Comparison of ENCODE assay signal across 19 cellular contexts in the genomic region with DNA sequence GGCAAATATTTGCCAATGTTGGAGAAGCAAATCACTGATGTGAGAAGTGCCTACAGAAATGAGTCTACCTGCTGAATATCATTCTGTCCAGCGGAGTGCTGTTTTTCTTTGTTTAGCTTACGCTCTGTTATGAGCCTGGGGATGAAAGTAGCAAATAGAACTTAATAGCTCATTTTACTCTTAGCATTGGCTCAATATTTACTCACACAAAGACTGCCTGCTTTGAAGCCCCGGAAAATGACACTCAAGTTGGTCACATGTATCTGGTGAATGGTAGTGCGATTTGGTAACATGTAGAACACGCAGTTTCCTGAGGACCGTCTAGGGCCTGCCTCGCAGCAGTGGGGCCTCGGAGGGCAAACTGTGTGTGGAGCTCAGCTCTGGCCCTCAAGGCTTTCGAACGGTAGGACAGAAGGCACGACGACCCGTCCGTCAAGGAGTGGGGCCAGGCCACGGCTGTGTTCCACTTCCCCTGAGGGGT. TPM values are rescaled to one million over a fixed set of nuclear protein-coding genes. Genes with fewer than 3 reads are reported as not detected.
DNase-seq lines count a peak whose midpoint lies in the region; ATAC-seq lines count a peak whose summit lies in the region.
"Had no signal": no experiment of that assay in that cellular context is flagged by ENCODE, and none has a peak within 500 bp of the region (broad histone marks: within the 10 kb centered on the region; RNA-seq: fewer than 3 reads in every experiment).

No MANE protein-coding gene starts in this region.

- no peaks in the 10 kb centered on the region for H3K27me3 ChIP-seq in endocrine pancreas (ENCODE audit: control insufficient read depth, insufficient read depth, low read length)
- H3K27me3 ChIP-seq: MG63, right atrium auricular region, SJSA1 had no signal

- DNase-seq in activated naive CD4-positive, alpha-beta T cell treated with anti-CD3 and anti-CD28 coated beads, Interleukin-2, amount 50 U/mL, for 72 hours (ENCODE audit: low spot score in 2 of 2): no peak
- DNase-seq in activated naive CD4-positive, alpha-beta T cell treated with anti-CD3 and anti-CD28 coated beads, Interleukin-2, amount 10 ng/mL, durations not matched to agents 7 days and 5 days: no peak
- DNase-seq in NCI-H2196 (lab: John Stamatoyannopoulos, UW; ENCODE audit: unreplicated experiment): peak; percentile 51
- DNase-seq in stimulated activated naive B cell treated with anti-CD40 and anti-IgM and Interleukin-4, amounts not matched to agents 10 μg/mL and 1 μg/mL and 100 μg/mL, for 72 hours: no peak
- no peak for DNase-seq in GM19240 (ENCODE audit: insufficient read length, low spot score)
- no peak for DNase-seq in NCI-H526 treated with DMSO at 0.1 percent for 48 hours (lab: John Stamatoyannopoulos, UW)
- DNase-seq: ACHN; activated CD8-positive, alpha-beta memory T cell treated with anti-CD3 and anti-CD28 coated beads, Interleukin-2, amount 10 ng/mL, durations not matched to agents 7 days and 5 days; activated gamma-delta T cell; amygdala; GF-D8; kidney glomerular epithelial cell; MG63; NCI-H446 treated with DMSO at 0.1 percent for 48 hours; OCI-M1 had no signal

- no peak overlapping the region for H3K4me3 ChIP-seq in endocrine pancreas (ENCODE audit: control insufficient read depth, insufficient read depth, low read length)
- H3K4me3 ChIP-seq: MG63, right atrium auricular region, SJSA1 had no signal

- CTCF ChIA-PET in activated naive CD4-positive, alpha-beta T cell treated with anti-CD3 and anti-CD28 coated beads, Interleukin-2, amount 10 ng/mL, durations not matched to agents 7 days and 5 days (lab: Charles Lee): interaction anchor here (1.4 to 11.1 kb wide), 5 partner anchors 15 to 240 kb away, joined by 3 to 159 read pairs (median 6); partner anchors contain the start of gene TBC1D22A

- no peaks in the 10 kb centered on the region for H3K9me3 ChIP-seq in endocrine pancreas (ENCODE audit: control insufficient read depth, low read length)
- H3K9me3 ChIP-seq: MG63, right atrium auricular region, SJSA1 had no signal

- no peak overlapping the region for H3K4me3 Mint-ChIP-seq in activated naive CD4-positive, alpha-beta T cell treated with anti-CD3 and anti-CD28 coated beads, Interleukin-2, amount 10 ng/mL, durations not matched to agents 7 days and 5 days
- no peak overlapping the region for H3K4me3 Mint-ChIP-seq in stimulated activated naive B cell treated with anti-CD40 and anti-IgM and Interleukin-4, amounts not matched to agents 10 μg/mL and 1 μg/mL and 100 μg/mL, for 72 hours
- H3K4me3 Mint-ChIP-seq: activated CD8-positive, alpha-beta memory T cell treated with anti-CD3 and anti-CD28 coated beads, Interleukin-2, amount 10 ng/mL, durations not matched to agents 7 days and 5 days had no signal

- H3K27me3 Mint-ChIP-seq in activated naive CD4-positive, alpha-beta T cell treated with anti-CD3 and anti-CD28 coated beads, Interleukin-2, amount 10 ng/mL, durations not matched to agents 7 days and 5 days: no peaks in the 10 kb centered on the region
- no peaks in the 10 kb centered on the region for H3K27me3 Mint-ChIP-seq in stimulated activated naive B cell treated with anti-CD40 and anti-IgM and Interleukin-4, amounts not matched to agents 10 μg/mL and 1 μg/mL and 100 μg/mL, for 72 hours
- H3K27me3 Mint-ChIP-seq: activated CD8-positive, alpha-beta memory T cell treated with anti-CD3 and anti-CD28 coated beads, Interleukin-2, amount 10 ng/mL, durations not matched to agents 7 days and 5 days had no signal

- peaks cover 5 to 49% of the 10 kb centered on the region in 2 donors for H3K36me3 Mint-ChIP-seq in activated naive CD4-positive, alpha-beta T cell treated with anti-CD3 and anti-CD28 coated beads, Interleukin-2, amount 50 U/mL, for 72 hours
- H3K36me3 Mint-ChIP-seq in activated naive CD4-positive, alpha-beta T cell treated with anti-CD3 and anti-CD28 coated beads, Interleukin-2, amount 10 ng/mL, durations not matched to agents 7 days and 5 days: peaks cover 58% of the 10 kb centered on the region
- peaks cover 62 to 79% of the 10 kb centered on the region in 2 donors for H3K36me3 Mint-ChIP-seq in stimulated activated naive B cell treated with anti-CD40 and anti-IgM and Interleukin-4, amounts not matched to agents 10 μg/mL and 1 μg/mL and 100 μg/mL, for 72 hours

- H3K4me1 Mint-ChIP-seq in activated naive CD4-positive, alpha-beta T cell treated with anti-CD3 and anti-CD28 coated beads, Interleukin-2, amount 10 ng/mL, durations not matched to agents 7 days and 5 days: peaks cover 26% of the 10 kb centered on the region
- H3K4me1 Mint-ChIP-seq in stimulated activated naive B cell treated with anti-CD40 and anti-IgM and Interleukin-4, amounts not matched to agents 10 μg/mL and 1 μg/mL and 100 μg/mL, for 72 hours: peaks cover 44 to 74% of the 10 kb centered on the region in 2 donors

- H3K9me3 Mint-ChIP-seq in activated naive CD4-positive, alpha-beta T cell treated with anti-CD3 and anti-CD28 coated beads, Interleukin-2, amount 50 U/mL, for 72 hours: no peaks in the 10 kb centered on the region
- no peaks in the 10 kb centered on the region for H3K9me3 Mint-ChIP-seq in activated naive CD4-positive, alpha-beta T cell treated with anti-CD3 and anti-CD28 coated beads, Interleukin-2, amount 10 ng/mL, durations not matched to agents 7 days and 5 days
- H3K9me3 Mint-ChIP-seq in stimulated activated naive B cell treated with anti-CD40 and anti-IgM and Interleukin-4, amounts not matched to agents 10 μg/mL and 1 μg/mL and 100 μg/mL, for 72 hours: no peaks in the 10 kb centered on the region

- H3K27ac Mint-ChIP-seq in activated naive CD4-positive, alpha-beta T cell treated with anti-CD3 and anti-CD28 coated beads, Interleukin-2, amount 50 U/mL, for 72 hours: peak overlapping the region; percentile 4 to 6
- no peak overlapping the region for H3K27ac Mint-ChIP-seq in activated naive CD4-positive, alpha-beta T cell treated with anti-CD3 and anti-CD28 coated beads, Interleukin-2, amount 10 ng/mL, durations not matched to agents 7 days and 5 days
- peak overlapping the region; percentile 47 for H3K27ac Mint-ChIP-seq in stimulated activated naive B cell treated with anti-CD40 and anti-IgM and Interleukin-4, amounts not matched to agents 10 μg/mL and 1 μg/mL and 100 μg/mL, for 72 hours
- H3K27ac Mint-ChIP-seq: activated CD8-positive, alpha-beta memory T cell treated with anti-CD3 and anti-CD28 coated beads, Interleukin-2, amount 10 ng/mL, durations not matched to agents 7 days and 5 days had no signal

- H3K9ac ChIP-seq in endocrine pancreas (ENCODE audit: control insufficient read depth, insufficient read depth, low read length): peak overlapping the region; percentile 23

- no peaks in the 10 kb centered on the region for H3K4me1 ChIP-seq in endocrine pancreas (ENCODE audit: control insufficient read depth, insufficient read depth, low read length)

- H3K36me3 ChIP-seq in endocrine pancreas (ENCODE audit: control insufficient read depth, insufficient read depth, low read length): no peaks in the 10 kb centered on the region

- no peak for ATAC-seq in activated naive CD4-positive, alpha-beta T cell treated with anti-CD3 and anti-CD28 coated beads, Interleukin-2, amount 50 U/mL, for 72 hours
- no peak for ATAC-seq in stimulated activated naive B cell treated with anti-CD40 and anti-IgM and Interleukin-4, amounts not matched to agents 10 μg/mL and 1 μg/mL and 100 μg/mL, for 72 hours (replicated peaks)
- ATAC-seq in GM21447 (IDR thresholded peaks at IDR 0.05; ENCODE audit: unreplicated experiment): no peak
- ATAC-seq: activated CD8-positive, alpha-beta memory T cell treated with anti-CD3 and anti-CD28 coated beads, Interleukin-2, amount 10 ng/mL, durations not matched to agents 7 days and 5 days had no signal

RNA-seq across cellular contexts. Expression of gene TBC1D22A, which starts 38.9 kb away (rescaled TPM):
- total RNA-seq in activated naive CD4-positive, alpha-beta T cell treated with anti-CD3 and anti-CD28 coated beads, Interleukin-2, amount 50 U/mL, for 72 hours: 10 to 100 TPM; 17.8 to 50.8 TPM
